9 cellular contexts compared by ENCODE assay signal in genomic region chr3:12479919-12480425, GRCh38. TPM values are rescaled to one million over a fixed set of nuclear protein-coding genes. Genes with fewer than 3 reads are reported as not detected.
DNase-seq lines count a peak whose midpoint lies in the region; ATAC-seq and TF ChIP-seq lines count a peak whose summit lies in the region.
"Had no signal": no experiment of that assay in that cellular context is flagged by ENCODE, and none has a peak within 500 bp of the region (broad histone marks: within the 10 kb centered on the region; RNA-seq: fewer than 3 reads in every experiment).

No MANE protein-coding gene starts in this region.

- H3K36me3 ChIP-seq in left ventricle myocardium inferior = no peaks in the 10 kb centered on the region

- H3K9me3 Mint-ChIP-seq in activated naive CD8-positive, alpha-beta T cell treated with anti-CD3 and anti-CD28 coated beads, Interleukin-2, amount 50 U/mL, for 24 hours = no peaks in the 10 kb centered on the region
- H3K9me3 Mint-ChIP-seq in T-helper 2 cell treated with Interferon-gamma antibody and Interleukin-4, amounts not matched to agents 5 μg/mL and 100 μg/mL, for 36 hours = no peaks in the 10 kb centered on the region

- peak; percentile 26 for DNase-seq in COLO668 (lab: John Stamatoyannopoulos, UW; ENCODE audit: unreplicated experiment)
- DNase-seq in NCI-H774 (lab: John Stamatoyannopoulos, UW) = peak; percentile 17
- no peak for DNase-seq in activated naive CD8-positive, alpha-beta T cell treated with anti-CD3 and anti-CD28 coated beads, Interleukin-2, amount 50 U/mL, for 24 hours
- DNase-seq in left ventricle myocardium inferior = peak; percentile 28
- DNase-seq in pulmonary artery endothelial cell (ENCODE audit: low read depth, low spot score) = peak; percentile 17
- no peak for DNase-seq in T-helper 2 cell treated with Interferon-gamma antibody and Interleukin-4, amounts not matched to agents 5 μg/mL and 100 μg/mL, for 36 hours (ENCODE audit: low spot score)
- DNase-seq in activated CD8-positive, alpha-beta memory T cell treated with anti-CD3 and anti-CD28 coated beads, Interleukin-2, amount 50 U/mL, for 48 hours = no peak

- ATAC-seq in GM21717 (IDR thresholded peaks at IDR 0.05; ENCODE audit: unreplicated experiment) = peak; percentile 23
- peak; percentile 37 for ATAC-seq in activated naive CD8-positive, alpha-beta T cell treated with anti-CD3 and anti-CD28 coated beads, Interleukin-2, amount 50 U/mL, for 24 hours

- no peak overlapping the region for H3K4me3 ChIP-seq in left ventricle myocardium inferior
- H3K4me3 ChIP-seq: SK-N-MC had no signal

- H3K4me3 Mint-ChIP-seq in activated naive CD8-positive, alpha-beta T cell treated with anti-CD3 and anti-CD28 coated beads, Interleukin-2, amount 50 U/mL, for 24 hours = no peak overlapping the region
- no peak overlapping the region for H3K4me3 Mint-ChIP-seq in T-helper 2 cell treated with Interferon-gamma antibody and Interleukin-4, amounts not matched to agents 5 μg/mL and 100 μg/mL, for 36 hours

- peak; percentile 81 for TF ChIP-seq CTCF in left ventricle myocardium inferior (IDR thresholded peaks at IDR 0.05; ENCODE audit: borderline replicate concordance)

- no peaks in the 10 kb centered on the region for H3K9me3 ChIP-seq in left ventricle myocardium inferior (replicated peaks)

- H3K27me3 Mint-ChIP-seq in activated naive CD8-positive, alpha-beta T cell treated with anti-CD3 and anti-CD28 coated beads, Interleukin-2, amount 50 U/mL, for 24 hours = no peaks in the 10 kb centered on the region
- H3K27me3 Mint-ChIP-seq in T-helper 2 cell treated with Interferon-gamma antibody and Interleukin-4, amounts not matched to agents 5 μg/mL and 100 μg/mL, for 36 hours (ENCODE audit: low read depth) = no peaks in the 10 kb centered on the region

- H3K4me1 ChIP-seq in left ventricle myocardium inferior = peaks cover 36% of the 10 kb centered on the region

- H3K27ac ChIP-seq in left ventricle myocardium inferior (replicated peaks) = peak overlapping the region; percentile 18
- H3K27ac ChIP-seq: SK-N-MC had no signal

- H3K27ac Mint-ChIP-seq in activated naive CD8-positive, alpha-beta T cell treated with anti-CD3 and anti-CD28 coated beads, Interleukin-2, amount 50 U/mL, for 24 hours = no peak overlapping the region
- H3K27ac Mint-ChIP-seq in T-helper 2 cell treated with Interferon-gamma antibody and Interleukin-4, amounts not matched to agents 5 μg/mL and 100 μg/mL, for 36 hours = no peak overlapping the region

- H3K27me3 ChIP-seq in left ventricle myocardium inferior (ENCODE audit: low read depth) = no peaks in the 10 kb centered on the region

- peaks cover 21% of the 10 kb centered on the region for H3K4me1 Mint-ChIP-seq in activated naive CD8-positive, alpha-beta T cell treated with anti-CD3 and anti-CD28 coated beads, Interleukin-2, amount 50 U/mL, for 24 hours
- H3K4me1 Mint-ChIP-seq in T-helper 2 cell treated with Interferon-gamma antibody and Interleukin-4, amounts not matched to agents 5 μg/mL and 100 μg/mL, for 36 hours (ENCODE audit: low read depth) = peaks cover 19% of the 10 kb centered on the region

- H3K36me3 Mint-ChIP-seq in activated naive CD8-positive, alpha-beta T cell treated with anti-CD3 and anti-CD28 coated beads, Interleukin-2, amount 50 U/mL, for 24 hours (ENCODE audit: low read depth) = peaks cover 3% of the 10 kb centered on the region
- no peaks in the 10 kb centered on the region for H3K36me3 Mint-ChIP-seq in T-helper 2 cell treated with Interferon-gamma antibody and Interleukin-4, amounts not matched to agents 5 μg/mL and 100 μg/mL, for 36 hours (ENCODE audit: low read depth)

- intact Hi-C loops in left ventricle myocardium inferior (cut with micrococcal nuclease) = loop anchor here (5.0 to 10.0 kb wide), 2 partner anchors 185 to 343 kb away; no protein-coding TSS in a partner anchor

RNA-seq across cellular contexts. Expression of gene TSEN2, which starts 4.3 kb away (rescaled TPM):
- 22.5 TPM for total RNA-seq in left ventricle myocardium inferior
- 14.8 and 18.5 TPM in 2 replicates for total RNA-seq in pulmonary artery endothelial cell

Comparison
In these comparisons a context has a peak if more than half of its experiments do, and no peak if none do; other contexts are left out.
1. DNase-seq: peak in COLO668 (single experiment), NCI-H774 (single experiment), left ventricle myocardium inferior (single experiment) and pulmonary artery endothelial cell (single experiment); none in activated naive CD8-positive, alpha-beta T cell treated with anti-CD3 and anti-CD28 coated beads, Interleukin-2, amount 50 U/mL, for 24 hours (single experiment), T-helper 2 cell treated with Interferon-gamma antibody and Interleukin-4, amounts not matched to agents 5 μg/mL and 100 μg/mL, for 36 hours (single experiment) and activated CD8-positive, alpha-beta memory T cell treated with anti-CD3 and anti-CD28 coated beads, Interleukin-2, amount 50 U/mL, for 48 hours (single experiment).